ENCODE assay signal across 8 cellular contexts in the genomic region with DNA sequence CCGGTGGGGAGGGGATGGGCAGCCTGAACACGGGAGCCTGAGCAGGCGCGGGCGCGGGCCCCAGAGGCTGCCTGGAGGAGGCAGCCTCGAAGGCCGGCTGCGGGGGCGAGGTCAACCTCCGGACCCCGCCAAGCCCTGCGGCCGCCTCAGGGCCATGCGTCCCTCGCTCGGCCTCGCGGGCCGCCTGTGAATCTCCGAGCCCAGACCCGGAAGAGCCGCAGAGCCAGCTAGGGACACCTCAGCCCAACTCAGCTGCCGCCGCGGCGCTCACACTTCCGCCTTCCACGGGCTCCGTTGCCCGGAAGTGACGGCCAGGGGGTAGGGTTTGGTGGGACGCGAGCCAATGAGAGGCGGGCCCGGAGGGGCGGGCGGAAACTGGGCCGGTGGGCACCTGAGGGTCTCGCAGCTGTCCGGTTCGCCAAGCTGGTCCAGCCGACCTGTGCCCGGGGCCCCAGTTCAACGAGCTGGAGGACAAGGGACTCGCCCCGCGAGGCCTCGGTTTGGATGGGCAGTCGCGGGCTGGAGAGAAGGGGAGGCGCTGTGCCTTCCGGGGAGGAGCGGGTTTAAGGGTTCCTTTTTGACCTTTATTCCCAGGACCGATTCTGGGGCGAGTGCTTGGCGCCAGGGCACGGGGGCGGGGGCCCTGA. TPM values are rescaled to one million over a fixed set of nuclear protein-coding genes. Genes with fewer than 3 reads are reported as not detected.
DNase-seq lines count a peak whose midpoint lies in the region; ATAC-seq and TF ChIP-seq lines count a peak whose summit lies in the region.

A gene (minus strand): TSS at position 277 of the 647 bp plus-strand sequence. CDS start 386 bp downstream, outside the sequence.

- no peak for TF ChIP-seq CTCF in AG10803 (conservative IDR thresholded peaks at IDR 0.05; ENCODE audit: low read length)
- no peak for TF ChIP-seq CTCF in kidney epithelial cell (IDR thresholded peaks at IDR 0.05; ENCODE audit: insufficient read depth, low read length, poor library complexity, severe bottlenecking)

- DNase-seq in AG10803 (ENCODE audit: low read depth) (peak; percentile 76), NCI-H460 (ENCODE audit: extremely low read depth, low read depth) (peak; percentile 79), cerebellar nuclear complex (lab: John Stamatoyannopoulos, UW) (peak; percentile 25 to 74), kidney epithelial cell (ENCODE audit: low read depth) (peak; percentile 39)
- DNase-seq in activated CD4-positive, alpha-beta T cell treated with anti-CD3 and anti-CD28 coated beads for 24 hours (ENCODE audit: low read depth in 2 of 2): peak; percentile 83 to 87
- peak; percentile 96 for DNase-seq in stimulated activated CD4-positive, alpha-beta T cell treated with anti-CD3 and anti-CD28 coated beads, Interleukin-15, amount 100 ng/mL, for 24 hours

- no peaks in the 10 kb centered on the region for H3K27me3 ChIP-seq in kidney epithelial cell (ENCODE audit: control insufficient read depth, insufficient read depth, low read length)

- H3K4me3 ChIP-seq in AG10803 (ENCODE audit: low read length) (peak within 1 kb of the TSS; percentile 81), kidney epithelial cell (ENCODE audit: low read depth, low read length) (peak within 1 kb of the TSS; percentile 81)

- ATAC-seq in GM18909 (IDR thresholded peaks at IDR 0.05; ENCODE audit: poor library complexity, unreplicated experiment): peak; percentile 86
- ATAC-seq in HG03159 (IDR thresholded peaks at IDR 0.05; ENCODE audit: unreplicated experiment): peak; percentile 86

- no peaks in the 10 kb centered on the region for H3K36me3 ChIP-seq in kidney epithelial cell (ENCODE audit: control insufficient read depth, insufficient read depth, low read length)

RNA-seq across cellular contexts. Expression of the gene that starts here (rescaled TPM):
- 41.8 and 49.3 TPM in 2 replicates for total RNA-seq in NCI-H460 (2014; rRNA removed; shearing (Covaris generic))
- polyA plus RNA-seq in NCI-H460 (2014; cell fraction: nucleus; rRNA removed): 118 and 138 TPM in 2 replicates
- 100 and 120 TPM in 2 replicates for total RNA-seq in kidney epithelial cell

Comparison
In these comparisons a context has a peak if more than half of its experiments do, and no peak if none do; other contexts are left out.
1. Peak in every context shown above with its lines: DNase-seq, ATAC-seq and H3K4me3 ChIP-seq.
2. DNase-seq: peak in every context shown above with its lines; median percentile 96 in stimulated activated CD4-positive, alpha-beta T cell treated with anti-CD3 and anti-CD28 coated beads, Interleukin-15, amount 100 ng/mL, for 24 hours; 85 in activated CD4-positive, alpha-beta T cell treated with anti-CD3 and anti-CD28 coated beads for 24 hours; 79 in NCI-H460; 76 in AG10803; 50 in cerebellar nuclear complex; 39 in kidney epithelial cell.